In the genomic region with DNA sequence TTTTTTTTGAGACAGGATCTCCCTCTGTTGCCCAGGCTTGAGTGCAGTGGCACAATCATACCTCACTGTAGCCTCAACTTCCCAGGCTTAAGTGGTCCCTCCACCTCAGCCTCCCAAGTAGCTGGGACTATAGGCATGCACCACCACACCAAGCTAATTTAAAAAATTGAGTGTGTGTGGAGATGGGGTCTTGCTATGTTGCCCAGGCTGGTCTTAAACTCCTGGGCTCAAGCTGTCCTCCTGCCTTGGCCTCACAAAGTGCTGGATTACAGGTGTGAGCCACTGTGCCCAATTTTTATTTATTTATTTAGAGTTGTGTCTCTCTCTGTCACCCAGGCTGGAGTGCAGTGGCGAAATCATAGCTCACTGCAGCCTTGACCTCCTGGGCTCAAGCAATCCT, we compare ENCODE assay signal across 3 cellular contexts.
TF ChIP-seq lines count a peak whose summit lies in the region.

No MANE protein-coding gene starts in this region.

TF ChIP-seq in HEK293, 187 proteins besides CTCF, POLR2A, EP300 and RAD21:
- TF ChIP-seq ZNF121 (tag by site-specific recombination; IDR thresholded peaks at IDR 0.05) = peak; percentile 97

TF ChIP-seq in K562, 482 proteins besides CTCF, POLR2A, EP300 and RAD21:
- peak; percentile 96 for TF ChIP-seq ZNF121 (CRISPR knock-in tag; conservative IDR thresholded peaks at IDR 0.05)
- TF ChIP-seq BCOR (IDR thresholded peaks at IDR 0.05) = peak; percentile 30; the same call in 1 of the 2 replicates
- TF ChIP-seq RBM25 (IDR thresholded peaks at IDR 0.05; ENCODE audit: low read depth, low read length, severe bottlenecking) = peak; percentile 54

TF ChIP-seq in HepG2, 621 proteins besides CTCF, POLR2A, EP300 and RAD21:
- TF ChIP-seq, protein P1, sequence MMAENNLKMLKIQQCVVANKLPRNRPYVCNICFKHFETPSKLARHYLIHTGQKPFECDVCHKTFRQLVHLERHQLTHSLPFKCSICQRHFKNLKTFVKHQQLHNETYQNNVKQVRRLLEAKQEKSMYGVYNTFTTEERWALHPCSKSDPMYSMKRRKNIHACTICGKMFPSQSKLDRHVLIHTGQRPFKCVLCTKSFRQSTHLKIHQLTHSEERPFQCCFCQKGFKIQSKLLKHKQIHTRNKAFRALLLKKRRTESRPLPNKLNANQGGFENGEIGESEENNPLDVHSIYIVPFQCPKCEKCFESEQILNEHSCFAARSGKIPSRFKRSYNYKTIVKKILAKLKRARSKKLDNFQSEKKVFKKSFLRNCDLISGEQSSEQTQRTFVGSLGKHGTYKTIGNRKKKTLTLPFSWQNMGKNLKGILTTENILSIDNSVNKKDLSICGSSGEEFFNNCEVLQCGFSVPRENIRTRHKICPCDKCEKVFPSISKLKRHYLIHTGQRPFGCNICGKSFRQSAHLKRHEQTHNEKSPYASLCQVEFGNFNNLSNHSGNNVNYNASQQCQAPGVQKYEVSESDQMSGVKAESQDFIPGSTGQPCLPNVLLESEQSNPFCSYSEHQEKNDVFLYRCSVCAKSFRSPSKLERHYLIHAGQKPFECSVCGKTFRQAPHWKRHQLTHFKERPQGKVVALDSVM (CRISPR knock-in tag; IDR thresholded peaks at IDR 0.05) = 0 out of 2 replicates have a peak, but pooled peaks have one; percentile 18
- TF ChIP-seq ZNF121 (CRISPR knock-in tag; IDR thresholded peaks at IDR 0.05) = peak; percentile 74
